In genomic region chr9:128365525-128365924, GRCh38 we compare ENCODE assay signal across 9 cellular contexts. TPM values are rescaled to one million over a fixed set of nuclear protein-coding genes. Genes with fewer than 3 reads are reported as not detected.
DNase-seq lines count a peak whose midpoint lies in the region; ATAC-seq and TF ChIP-seq lines count a peak whose summit lies in the region.
"Had no signal": no experiment of that assay in that cellular context is flagged by ENCODE, and none has a peak within 500 bp of the region (broad histone marks: within the 10 kb centered on the region; RNA-seq: fewer than 3 reads in every experiment).

No MANE protein-coding gene starts in this region.

- H4K8ac ChIP-seq in mesendoderm (ENCODE audit: low read depth, low read length), result no peak overlapping the region

- H3K79me1 ChIP-seq in mesendoderm (ENCODE audit: low read length), result no peaks in the 10 kb centered on the region

- H2BK5ac ChIP-seq in mesendoderm (ENCODE audit: low read length), result no peak overlapping the region

- H3K4ac ChIP-seq in mesendoderm (ENCODE audit: low read depth, low read length), result no peak overlapping the region

- peak overlapping the region; percentile 53 for H3K18ac ChIP-seq in mesendoderm (ENCODE audit: low read length)

- peak overlapping the region; percentile 75 for H3K4me3 ChIP-seq in DOHH2 (ENCODE audit: low read length)
- no peak overlapping the region for H3K4me3 ChIP-seq in NT2/D1 (ENCODE audit: insufficient read length, low read depth)
- no peak overlapping the region for H3K4me3 ChIP-seq in mesendoderm (ENCODE audit: low read length)

- WGBS in mesendoderm (ENCODE audit: extremely low coverage, insufficient coverage, low lambda C conversion rate), result no CpG with 5 or more reads among the region's 4 CpGs

- H3K36me3 ChIP-seq in DOHH2 (ENCODE audit: control insufficient read depth, low read length) (no peaks in the 10 kb centered on the region), NT2/D1 (ENCODE audit: insufficient read depth, insufficient read length, low read length) (peaks cover 4% of the 10 kb centered on the region), mesendoderm (ENCODE audit: control insufficient read depth, insufficient read depth, low read length) (no peaks in the 10 kb centered on the region)
- H3K36me3 ChIP-seq: lower lobe of right lung had no signal

- H3K79me2 ChIP-seq in DOHH2 (ENCODE audit: control insufficient read depth, low read length), result peaks cover under 1% of the 10 kb centered on the region
- no peaks in the 10 kb centered on the region for H3K79me2 ChIP-seq in mesendoderm (ENCODE audit: control insufficient read depth, insufficient read depth, low read length)

- peak overlapping the region; percentile 90 for H3K4me2 ChIP-seq in DOHH2 (ENCODE audit: low read length)
- no peak overlapping the region for H3K4me2 ChIP-seq in mesendoderm (ENCODE audit: low read length)

- H3K9ac ChIP-seq in NT2/D1 (ENCODE audit: insufficient read length, low read depth), result peak overlapping the region; percentile 74
- H3K9ac ChIP-seq in mesendoderm (ENCODE audit: low read length), result peak overlapping the region; percentile 54

- H2BK120ac ChIP-seq in mesendoderm (ENCODE audit: low read depth, low read length), result no peak overlapping the region

- H3K56ac ChIP-seq in mesendoderm (ENCODE audit: low read length), result peak overlapping the region; percentile 73

- DNase-seq in NT2/D1 (ENCODE audit: low read depth, low spot score) (no peak), mesendoderm (no peak), SW 1271 (lab: John Stamatoyannopoulos, UW) (no peak), DMS153 (lab: John Stamatoyannopoulos, UW) (no peak)
- DNase-seq: GOT3, lower lobe of right lung, PC-3 had no signal

- peak overlapping the region; percentile 82 for H2AK5ac ChIP-seq in mesendoderm (ENCODE audit: low read length)

- peaks cover 31% of the 10 kb centered on the region for H3K4me1 ChIP-seq in DOHH2 (ENCODE audit: control insufficient read depth, low read length)
- H3K4me1 ChIP-seq in NT2/D1 (ENCODE audit: insufficient read depth, insufficient read length), result peaks cover 12% of the 10 kb centered on the region
- H3K4me1 ChIP-seq in mesendoderm (ENCODE audit: control insufficient read depth, low read depth, low read length), result peaks cover 7% of the 10 kb centered on the region

- peaks cover 2% of the 10 kb centered on the region; the same call in 1 of the 2 replicates for H3F3A ChIP-seq in DOHH2 (ENCODE audit: control insufficient read depth, insufficient read depth)

- H3K27me3 ChIP-seq in DOHH2 (ENCODE audit: control insufficient read depth, low read length) (no peaks in the 10 kb centered on the region), NT2/D1 (ENCODE audit: insufficient read depth, insufficient read length) (peaks cover 35% of the 10 kb centered on the region), mesendoderm (ENCODE audit: insufficient read depth, low read length, poor library complexity) (no peaks in the 10 kb centered on the region)

- no peak overlapping the region for H2BK15ac ChIP-seq in mesendoderm (replicated peaks; ENCODE audit: low read depth)

- H3K27ac ChIP-seq in DOHH2 (ENCODE audit: low read depth, low read length) (peak overlapping the region; percentile 9; the same call in 1 of the 2 replicates), mesendoderm (ENCODE audit: low read depth, low read length) (no peak overlapping the region)

- no peaks in the 10 kb centered on the region for H3K9me3 ChIP-seq in DOHH2 (ENCODE audit: control insufficient read depth, insufficient read depth, low read length)
- H3K9me3 ChIP-seq in NT2/D1 (ENCODE audit: insufficient read depth, low read length), result no peaks in the 10 kb centered on the region
- H3K9me3 ChIP-seq: lower lobe of right lung had no signal

- H4K20me1 ChIP-seq in DOHH2 (ENCODE audit: control insufficient read depth, insufficient read depth, low read depth, low read length), result no peaks in the 10 kb centered on the region

- ATAC-seq in HG03135 (IDR thresholded peaks at IDR 0.05; ENCODE audit: unreplicated experiment), result no peak
- ATAC-seq: PC-3 had no signal

- no peak for TF ChIP-seq CTCF in DOHH2 (IDR thresholded peaks at IDR 0.05; ENCODE audit: low read depth, low read length, poor library complexity, severe bottlenecking)

- no peak overlapping the region for H3K23ac ChIP-seq in mesendoderm (ENCODE audit: low read length)

- no peak overlapping the region for H4K5ac ChIP-seq in mesendoderm (ENCODE audit: low read length)

- H3K9me2 ChIP-seq in DOHH2 (replicated peaks; ENCODE audit: control insufficient read depth, low read length), result no peaks in the 10 kb centered on the region

RNA-seq across cellular contexts. Expression of gene URM1, which starts 5.6 kb away (rescaled TPM):
- polyA plus RNA-seq in mesendoderm (2013, experiment 1 of 2), result 52.0 TPM
- 52.8 TPM for polyA plus RNA-seq in mesendoderm (2013, experiment 2 of 2)

RNA-seq across cellular contexts. Expression of gene SLC27A4, which starts 25.2 kb away (rescaled TPM):
- polyA plus RNA-seq in mesendoderm (2013, experiment 1 of 2), result 19.7 TPM
- 19.5 TPM for polyA plus RNA-seq in mesendoderm (2013, experiment 2 of 2)

RNA-seq across cellular contexts. Expression of gene COQ4, which starts 42.9 kb away (rescaled TPM):
- 32.5 TPM for polyA plus RNA-seq in mesendoderm (2013, experiment 1 of 2)
- polyA plus RNA-seq in mesendoderm (2013, experiment 2 of 2), result 31.6 TPM

RNA-seq across cellular contexts. Expression of gene TRUB2, which starts 43.3 kb away (rescaled TPM):
- polyA plus RNA-seq in mesendoderm (2013, experiment 1 of 2), result 27.3 TPM
- polyA plus RNA-seq in mesendoderm (2013, experiment 2 of 2), result 25.6 TPM

RNA-seq across cellular contexts. Expression of gene CERCAM, which starts 55.1 kb away (rescaled TPM):
- polyA plus RNA-seq in mesendoderm (2013, experiment 1 of 2), result 3.1 TPM
- polyA plus RNA-seq in mesendoderm (2013, experiment 2 of 2), result 2.8 TPM
